Comparison of ENCODE assay signal across 17 cellular contexts in genomic region chr7:133482626-133483025, GRCh38.
A peak's percentile ranks its signal among the peaks of the same experiment; 100 is the strongest.
DNase-seq lines count a peak whose midpoint lies in the region; ATAC-seq and TF ChIP-seq lines count a peak whose summit lies in the region.
"Had no signal": no experiment of that assay in that cellular context is flagged by ENCODE, and none has a peak within 500 bp of the region (broad histone marks: within the 10 kb centered on the region; RNA-seq: fewer than 3 reads in every experiment).

No MANE protein-coding gene starts in this region.

- H3K36me3 ChIP-seq in BLaER1: peaks cover 10% of the 10 kb centered on the region
- H3K36me3 ChIP-seq in BLaER1 treated with 17β-estradiol and CSF1 and Interleukin-3, amounts not matched to agents 10 nM and 100 nM: peaks cover 0 to 42% (median 11%) of the 10 kb centered on the region in 11 experiments; a peak in 14 of 22 replicates
- H3K36me3 ChIP-seq in Loucy (ENCODE audit: insufficient read depth, low read length): peaks cover 7% of the 10 kb centered on the region; the same call in 1 of the 2 replicates
- H3K36me3 ChIP-seq in naive thymus-derived CD4-positive, alpha-beta T cell (ENCODE audit: control insufficient read depth in 2 of 3, insufficient read depth in 3 of 3, low read length in 3 of 3): no peaks in the 10 kb centered on the region
- H3K36me3 ChIP-seq: BE2C, MG63 had no signal

- H3K36me3 Mint-ChIP-seq in naive thymus-derived CD4-positive, alpha-beta T cell: peaks cover 6 to 22% (median 11%) of the 10 kb centered on the region in 5 donors

- H4K20me1 ChIP-seq in BLaER1 (no peaks in the 10 kb centered on the region), Loucy (ENCODE audit: insufficient read depth, low read length, poor library complexity, severe bottlenecking) (no peaks in the 10 kb centered on the region)
- peaks cover 0 to 30% (median 0%) of the 10 kb centered on the region in 11 experiments; a peak in 3 of 22 replicates for H4K20me1 ChIP-seq in BLaER1 treated with 17β-estradiol and CSF1 and Interleukin-3, amounts not matched to agents 10 nM and 100 nM

- peaks cover 25 to 70% (median 58%) of the 10 kb centered on the region in 7 donors for H3K4me1 Mint-ChIP-seq in naive thymus-derived CD4-positive, alpha-beta T cell

- no peak overlapping the region for H2AFZ ChIP-seq in Loucy (ENCODE audit: low read length)

- POLR2A ChIA-PET in naive thymus-derived CD4-positive, alpha-beta T cell (lab: Charles Lee): no interaction called here

- H3F3A ChIP-seq in Loucy (ENCODE audit: low read depth): peaks cover 11% of the 10 kb centered on the region

- H3K79me2 ChIP-seq in Loucy (ENCODE audit: insufficient read depth, low read length): peaks cover 55% of the 10 kb centered on the region

- intact Hi-C loops in naive thymus-derived CD4-positive, alpha-beta T cell (cut with micrococcal nuclease): loop anchor here in 1 of 2 donors (5.0 kb wide), 1 partner anchor 50 kb away; no protein-coding TSS in a partner anchor

- H3K4me3 ChIP-seq in BLaER1 (peak overlapping the region; percentile 67), Loucy (ENCODE audit: low read length, poor library complexity, severe bottlenecking) (peak overlapping the region; percentile 75)
- H3K4me3 ChIP-seq in BLaER1 treated with 17β-estradiol and CSF1 and Interleukin-3, amounts not matched to agents 10 nM and 100 nM: peak overlapping the region in 4 of 10 experiments; percentile 38 to 60 (median 55); a peak in 6 of 20 replicates
- no peak overlapping the region for H3K4me3 ChIP-seq in naive thymus-derived CD4-positive, alpha-beta T cell (ENCODE audit: low read length)
- H3K4me3 ChIP-seq: MG63 had no signal

- H3K27me3 ChIP-seq in BLaER1 (no peaks in the 10 kb centered on the region), Loucy (ENCODE audit: insufficient read depth, low read length, poor library complexity, severe bottlenecking) (no peaks in the 10 kb centered on the region)
- no peaks in the 10 kb centered on the region for H3K27me3 ChIP-seq in BLaER1 treated with 17β-estradiol and CSF1 and Interleukin-3, amounts not matched to agents 10 nM and 100 nM
- no peaks in the 10 kb centered on the region for H3K27me3 ChIP-seq in naive thymus-derived CD4-positive, alpha-beta T cell (ENCODE audit: control insufficient read depth in 2 of 2, insufficient read depth in 2 of 2, low read length in 2 of 2)
- H3K27me3 ChIP-seq: BE2C, MG63 had no signal

- no peak for ATAC-seq in naive thymus-derived CD4-positive, alpha-beta T cell
- no peak for ATAC-seq in stimulated activated naive CD8-positive, alpha-beta T cell treated with anti-CD3 and anti-CD28 coated beads, Interleukin-15, Interleukin-2, amounts not matched to agents 100 U/mL and 50 U/mL, for 24 hours
- ATAC-seq: PC-3 had no signal

- CTCF ChIA-PET in naive thymus-derived CD4-positive, alpha-beta T cell (lab: Charles Lee): no interaction called here

- H3K27me3 Mint-ChIP-seq in naive thymus-derived CD4-positive, alpha-beta T cell: no peaks in the 10 kb centered on the region

- H3K27ac ChIP-seq in BLaER1: peak overlapping the region; percentile 88
- H3K27ac ChIP-seq in BLaER1 treated with 17β-estradiol and CSF1 and Interleukin-3, amounts not matched to agents 10 nM and 100 nM: peak overlapping the region in 6 of 11 experiments; percentile 46 to 79 (median 64); a peak in 12 of 22 replicates
- H3K27ac ChIP-seq in naive thymus-derived CD4-positive, alpha-beta T cell (ENCODE audit: low read depth, low read length): no peak overlapping the region
- H3K27ac ChIP-seq: RWPE1 had no signal

- peak overlapping the region; percentile 79 for H3K9ac ChIP-seq in BLaER1
- H3K9ac ChIP-seq in BLaER1 treated with 17β-estradiol and CSF1 and Interleukin-3, amounts not matched to agents 10 nM and 100 nM: peak overlapping the region in 5 of 11 experiments; percentile 7 to 76 (median 72); a peak in 8 of 22 replicates
- peak overlapping the region; percentile 98 for H3K9ac ChIP-seq in Loucy (ENCODE audit: low read depth, low read length, poor library complexity, severe bottlenecking)

- peak overlapping the region in 8 of 9 donors; percentile 0 to 94 (median 28) for H3K27ac Mint-ChIP-seq in naive thymus-derived CD4-positive, alpha-beta T cell

- H3K9me3 ChIP-seq in BLaER1 (no peaks in the 10 kb centered on the region), Loucy (ENCODE audit: insufficient read depth, low read depth, low read length) (no peaks in the 10 kb centered on the region)
- H3K9me3 ChIP-seq in BLaER1 treated with 17β-estradiol and CSF1 and Interleukin-3, amounts not matched to agents 10 nM and 100 nM (replicated peaks in 1 of 11): no peaks in the 10 kb centered on the region
- no peaks in the 10 kb centered on the region for H3K9me3 ChIP-seq in naive thymus-derived CD4-positive, alpha-beta T cell (ENCODE audit: control insufficient read depth in 2 of 3, low read length in 3 of 3)
- H3K9me3 ChIP-seq: BE2C, MG63 had no signal

- H3K9me2 ChIP-seq in Loucy (replicated peaks; ENCODE audit: low read depth, low read length): no peaks in the 10 kb centered on the region

- in situ Hi-C loops in GM13976 (cut with MboI; ENCODE audit: low sequenced_read_pairs, unreplicated experiment): no loop called here

- H3K4me3 Mint-ChIP-seq in naive thymus-derived CD4-positive, alpha-beta T cell: peak overlapping the region in 7 of 10 donors; percentile 3 to 73 (median 19)

- H3K4me2 ChIP-seq in BLaER1 (peak overlapping the region; percentile 89), Loucy (ENCODE audit: low read depth, low read length, poor library complexity, severe bottlenecking) (peak overlapping the region; percentile 90)
- H3K4me2 ChIP-seq in BLaER1 treated with 17β-estradiol and CSF1 and Interleukin-3, amounts not matched to agents 10 nM and 100 nM: peak overlapping the region; percentile 17 to 94 (median 82); a peak in 18 of 22 replicates

- H3K4me1 ChIP-seq in BLaER1: peaks cover 72% of the 10 kb centered on the region
- peaks cover 38 to 74% (median 64%) of the 10 kb centered on the region in 10 experiments for H3K4me1 ChIP-seq in BLaER1 treated with 17β-estradiol and CSF1 and Interleukin-3, amounts not matched to agents 10 nM and 100 nM
- H3K4me1 ChIP-seq in Loucy (ENCODE audit: insufficient read depth, low read length, poor library complexity, severe bottlenecking): peaks cover 77% of the 10 kb centered on the region
- peaks cover 21 to 30% of the 10 kb centered on the region in 2 donors for H3K4me1 ChIP-seq in naive thymus-derived CD4-positive, alpha-beta T cell (ENCODE audit: control insufficient read depth in 2 of 2, insufficient read depth in 2 of 2, low read length in 2 of 2)

- no peaks in the 10 kb centered on the region for H3K9me3 Mint-ChIP-seq in naive thymus-derived CD4-positive, alpha-beta T cell

- no peak for DNase-seq in naive thymus-derived CD4-positive, alpha-beta T cell
- DNase-seq in foreskin melanocyte (no peak), GM13976 (ENCODE audit: low spot score) (no peak)
- DNase-seq in stimulated activated naive CD8-positive, alpha-beta T cell treated with anti-CD3 and anti-CD28 coated beads, Interleukin-15, Interleukin-2, amounts not matched to agents 100 U/mL and 50 U/mL, for 24 hours: no peak
- DNase-seq: BE2C, COR-L47, KG1, MG63, NCI-H1092, NCI-H146, NCI-H510A, NCI-H774, PC-3 had no signal

- TF ChIP-seq CTCF in Loucy (conservative IDR thresholded peaks at IDR 0.05; ENCODE audit: low read length): no peak
- no peak for TF ChIP-seq CTCF in GM13976 (IDR thresholded peaks at IDR 0.05; ENCODE audit: borderline replicate concordance, control extremely low read depth, extremely low read depth, insufficient read depth, missing control alignments)
